In the genomic region with DNA sequence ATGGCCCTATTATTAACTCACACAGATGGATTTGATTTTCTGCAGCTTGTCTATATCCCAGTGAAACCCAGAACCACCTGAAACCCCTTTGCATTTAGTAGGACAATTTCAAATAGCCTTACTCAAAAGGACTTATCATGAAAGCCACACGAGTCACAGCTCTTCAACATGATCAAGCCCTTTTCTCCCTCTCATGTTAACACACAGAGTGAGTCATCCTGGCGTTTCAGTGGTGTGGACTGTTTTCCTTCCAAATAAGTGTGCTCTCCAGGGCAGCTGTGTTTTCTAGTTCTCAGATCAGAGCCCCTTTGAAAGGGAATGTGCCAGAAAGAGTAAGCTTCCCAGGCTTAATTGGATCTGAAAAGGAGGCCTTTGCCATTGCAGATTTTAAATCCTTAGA, we compare ENCODE assay signal across 12 cellular contexts. TPM values are rescaled to one million over a fixed set of nuclear protein-coding genes. Genes with fewer than 3 reads are reported as not detected.
DNase-seq lines count a peak whose midpoint lies in the region; ATAC-seq and TF ChIP-seq lines count a peak whose summit lies in the region.
"Had no signal": no experiment of that assay in that cellular context is flagged by ENCODE, and none has a peak within 500 bp of the region (broad histone marks: within the 10 kb centered on the region; RNA-seq: fewer than 3 reads in every experiment).

No MANE protein-coding gene starts in this region.

- DNase-seq in AG04450 (ENCODE audit: low read depth, low spot score) (peak; percentile 37), GM03348 (ENCODE audit: low spot score) (peak; percentile 37), RWPE1 (ENCODE audit: low spot score) (peak; percentile 29), fibroblast of the conjunctiva (ENCODE audit: low read depth) (peak; percentile 5), omental fat pad (ENCODE audit: low spot score) (no peak), BE2C (no peak), NCI-H748 treated with DMSO at 0.1 percent for 48 hours (lab: John Stamatoyannopoulos, UW) (no peak)
- DNase-seq: activated CD4-positive, CD25-positive, alpha-beta regulatory T cell; adrenal gland had no signal

- peaks cover 8% of the 10 kb centered on the region for H3K27me3 ChIP-seq in AG04450 (ENCODE audit: control insufficient read depth, insufficient read depth, low read length)
- peaks cover 4% of the 10 kb centered on the region for H3K27me3 ChIP-seq in BE2C
- H3K27me3 ChIP-seq: adrenal gland had no signal

- CTCF ChIA-PET in AG04450 (lab: Charles Lee) = no interaction called here
- CTCF ChIA-PET in RWPE1 (lab: Yijun Ruan, JAX) = no interaction called here

- no peaks in the 10 kb centered on the region for H3K36me3 ChIP-seq in BE2C
- H3K36me3 ChIP-seq: adrenal gland had no signal

- H3K9me3 ChIP-seq in AG04450 (ENCODE audit: control insufficient read depth, insufficient read depth, low read length) (peaks cover 3% of the 10 kb centered on the region; the same call in 1 of the 2 replicates), BE2C (no peaks in the 10 kb centered on the region)
- H3K9me3 ChIP-seq: adrenal gland had no signal

- POLR2A ChIA-PET in AG04450 (lab: Yijun Ruan, JAX) = no interaction called here
- POLR2A ChIA-PET in RWPE1 (lab: Yijun Ruan, JAX; ENCODE audit: low non-redundant PET) = no interaction called here

- ATAC-seq in omental fat pad (ENCODE audit: low FRiP score) = no peak
- no peak for ATAC-seq in GM21381 (IDR thresholded peaks at IDR 0.05; ENCODE audit: unreplicated experiment)

- H3K4me3 ChIP-seq in AG04450 (ENCODE audit: low read depth, low read length) = no peak overlapping the region
- no peak overlapping the region for H3K4me3 ChIP-seq in BE2C (ENCODE audit: low read depth, low read length)
- H3K4me3 ChIP-seq: adrenal gland had no signal

- H3K27ac ChIP-seq in AG04450 (ENCODE audit: low read depth, low read length) (no peak overlapping the region), RWPE1 (no peak overlapping the region)
- H3K27ac ChIP-seq: adrenal gland had no signal

- TF ChIP-seq CTCF in AG04450 (IDR thresholded peaks at IDR 0.05; ENCODE audit: low read depth, low read length) (no peak), RWPE1 (conservative IDR thresholded peaks at IDR 0.05; ENCODE audit: low read depth) (no peak), omental fat pad (IDR thresholded peaks at IDR 0.05) (no peak), BE2C (IDR thresholded peaks at IDR 0.05; ENCODE audit: low read depth, low read length) (no peak)

- no peaks in the 10 kb centered on the region for H3K4me1 ChIP-seq in BE2C
- H3K4me1 ChIP-seq: adrenal gland had no signal

RNA-seq across cellular contexts. Expression of gene ERICH6B, which starts 51.4 kb away (rescaled TPM):
- polyA plus RNA-seq in AG04450 (2011; rRNA removed) = not detected in 2 replicates
- polyA minus RNA-seq in AG04450 (2011; rRNA and poly(A)+ RNA removed) = not detected in 2 replicates
- total RNA-seq in omental fat pad = not detected
- 4.1 TPM for polyA plus RNA-seq in BE2C (2012; ENCODE audit: insufficient read depth, insufficient read length, low read depth)
- total RNA-seq: adrenal gland, OCI-LY7, ureter had no signal
- polyA plus RNA-seq: adrenal gland had no signal

Comparison
In these comparisons a context has a peak if more than half of its experiments do, and no peak if none do; other contexts are left out.
1. DNase-seq: peak in AG04450 (single experiment), GM03348 (single experiment), RWPE1 (single experiment) and fibroblast of the conjunctiva (single experiment); none in omental fat pad (single experiment), BE2C (single experiment) and NCI-H748 treated with DMSO at 0.1 percent for 48 hours (single experiment).